In the genomic region with DNA sequence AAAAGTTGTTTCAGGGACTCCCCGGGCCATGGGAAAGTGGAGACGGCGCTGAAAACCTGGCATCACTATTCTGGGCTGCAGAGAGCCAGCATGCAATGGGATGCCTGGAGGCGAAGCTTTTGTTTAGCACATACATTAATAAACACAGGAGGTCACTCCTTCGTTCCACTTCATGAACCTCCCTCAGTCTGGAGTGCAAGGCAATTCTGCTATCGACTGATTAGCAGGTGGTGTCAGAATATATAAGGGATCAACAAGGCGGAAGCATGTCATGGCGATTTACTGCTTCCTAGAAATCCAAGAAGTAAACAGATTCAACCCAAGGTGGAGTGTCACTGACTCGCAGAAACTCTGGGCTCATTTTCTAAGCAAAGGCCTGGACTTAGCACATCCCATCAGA, we compare ENCODE assay signal across 17 cellular contexts.
"Had no signal": no experiment of that assay in that cellular context is flagged by ENCODE, and none has a peak within 500 bp of the region (broad histone marks: within the 10 kb centered on the region; RNA-seq: fewer than 3 reads in every experiment).

No MANE protein-coding gene starts in this region.

- H3K4me3 ChIP-seq: esophagus squamous epithelium, heart right ventricle, spleen, thyroid gland had no signal

- H3K27ac ChIP-seq: esophagus squamous epithelium, heart right ventricle, spleen, thyroid gland had no signal

- H3K27me3 ChIP-seq: esophagus squamous epithelium, heart right ventricle, spleen, thyroid gland had no signal

- DNase-seq: activated CD4-positive, alpha-beta T cell treated with anti-CD3 and anti-CD28 coated beads, Interleukin-2, amount 10 ng/mL, durations not matched to agents 24 days and 14 days; activated naive CD4-positive, alpha-beta T cell treated with anti-CD3 and anti-CD28 coated beads for 36 hours; activated T-cell treated with anti-CD3 and anti-CD28 coated beads for 4 hours; aorta; cortex of kidney; esophagus squamous epithelium; heart right ventricle; naive thymus-derived CD4-positive, alpha-beta T cell; nucleus accumbens; posterior cingulate gyrus; spleen; stimulated activated CD4-positive, alpha-beta T cell treated with anti-CD3 and anti-CD28 coated beads, Interleukin-4, amount 100 ng/mL, for 4 hours; stimulated activated naive CD4-positive, alpha-beta T cell; T1000; thyroid gland had no signal

- H3K9me3 ChIP-seq: esophagus squamous epithelium, heart right ventricle, spleen, thyroid gland had no signal

- ATAC-seq: heart right ventricle; naive thymus-derived CD4-positive, alpha-beta T cell had no signal

- H3K27ac Mint-ChIP-seq: activated CD4-positive, alpha-beta T cell treated with anti-CD3 and anti-CD28 coated beads, Interleukin-2, amount 10 ng/mL, durations not matched to agents 24 days and 14 days; activated naive CD4-positive, alpha-beta T cell treated with anti-CD3 and anti-CD28 coated beads for 36 hours; activated T-helper 2 cell treated with anti-CD3 and anti-CD28 coated beads, Interferon-gamma antibody, Interleukin-2, Interleukin-4, amounts not matched to agents 10 μg/mL and 5 μg/mL and 100 μg/mL, durations not matched to agents 14 hours and 24 hours and 36 hours; memory B cell had no signal

- H3K9me3 Mint-ChIP-seq: activated CD4-positive, alpha-beta T cell treated with anti-CD3 and anti-CD28 coated beads, Interleukin-2, amount 10 ng/mL, durations not matched to agents 24 days and 14 days; activated naive CD4-positive, alpha-beta T cell treated with anti-CD3 and anti-CD28 coated beads for 36 hours; activated T-helper 2 cell treated with anti-CD3 and anti-CD28 coated beads, Interferon-gamma antibody, Interleukin-2, Interleukin-4, amounts not matched to agents 10 μg/mL and 5 μg/mL and 100 μg/mL, durations not matched to agents 14 hours and 24 hours and 36 hours; memory B cell; naive thymus-derived CD4-positive, alpha-beta T cell had no signal

- H3K4me1 Mint-ChIP-seq: memory B cell had no signal

- H3K4me3 Mint-ChIP-seq: activated CD4-positive, alpha-beta T cell treated with anti-CD3 and anti-CD28 coated beads, Interleukin-2, amount 10 ng/mL, durations not matched to agents 24 days and 14 days; activated naive CD4-positive, alpha-beta T cell treated with anti-CD3 and anti-CD28 coated beads for 36 hours; memory B cell; naive thymus-derived CD4-positive, alpha-beta T cell had no signal

- H3K27me3 Mint-ChIP-seq: activated CD4-positive, alpha-beta T cell treated with anti-CD3 and anti-CD28 coated beads, Interleukin-2, amount 10 ng/mL, durations not matched to agents 24 days and 14 days; memory B cell; naive thymus-derived CD4-positive, alpha-beta T cell had no signal
